Comparison of ENCODE assay signal across 1 cellular context in genomic region chr22:48635825-48636224, GRCh38.
TF ChIP-seq lines count a peak whose summit lies in the region.

No MANE protein-coding gene starts in this region.

TF ChIP-seq in H1, 55 proteins besides CTCF, POLR2A, EP300 and RAD21:
- no peak for TF ChIP-seq CHD2 (IDR thresholded peaks at IDR 0.05; ENCODE audit: low read length)
- TF ChIP-seq EZH2 (IDR thresholded peaks at IDR 0.05; ENCODE audit: low read depth, low read length, severe bottlenecking) = no peak
- TF ChIP-seq KDM1A (IDR thresholded peaks at IDR 0.05; ENCODE audit: borderline replicate concordance, low read length) = no peak
- no peak for TF ChIP-seq FOSL1 (IDR thresholded peaks at IDR 0.05; ENCODE audit: insufficient read depth, low read depth, low read length)
- TF ChIP-seq SRF (IDR thresholded peaks at IDR 0.05; ENCODE audit: low read depth, low read length) = no peak
- no peak for TF ChIP-seq RBBP5 (IDR thresholded peaks at IDR 0.05; ENCODE audit: borderline replicate concordance, low read depth, low read length)
- TF ChIP-seq ASH2L (IDR thresholded peaks at IDR 0.05; ENCODE audit: low read length) = no peak
- no peak for TF ChIP-seq KDM4A (IDR thresholded peaks at IDR 0.05; ENCODE audit: low read depth, low read length, severe bottlenecking)
- no peak for TF ChIP-seq RNF2 (IDR thresholded peaks at IDR 0.05; ENCODE audit: borderline replicate concordance, low read depth, low read length, missing control alignments, poor library complexity, severe bottlenecking)
- no peak for TF ChIP-seq SAP30 (IDR thresholded peaks at IDR 0.05; ENCODE audit: insufficient read depth, insufficient replicate concordance, low read length)
- no peak for TF ChIP-seq TCF12 (IDR thresholded peaks at IDR 0.05; ENCODE audit: low read depth, low read length)
- no peak for TF ChIP-seq ZNF274 (IDR thresholded peaks at IDR 0.05; ENCODE audit: borderline replicate concordance, extremely low read depth, low read length)
- no peak for TF ChIP-seq TAF1 (IDR thresholded peaks at IDR 0.05; ENCODE audit: low read depth, low read length)
- no peak for TF ChIP-seq JUND (IDR thresholded peaks at IDR 0.05; ENCODE audit: low read length)
- TF ChIP-seq NRF1 (IDR thresholded peaks at IDR 0.05; ENCODE audit: low read depth, low read length) = no peak
- no peak for TF ChIP-seq PHF8 (conservative IDR thresholded peaks at IDR 0.05; ENCODE audit: low read depth, low read length)
- no peak for TF ChIP-seq TEAD4 (IDR thresholded peaks at IDR 0.05; ENCODE audit: low read depth, low read length)
- TF ChIP-seq CREB1 (IDR thresholded peaks at IDR 0.05) = no peak
- TF ChIP-seq CTBP2 (IDR thresholded peaks at IDR 0.05; ENCODE audit: borderline replicate concordance, insufficient read depth, insufficient read length, low read length) = no peak
TF ChIP-seq in H1: peak in this region for 0.
